17 cellular contexts compared by ENCODE assay signal in genomic region chr7:98209166-98209920, GRCh38. TPM values are rescaled to one million over a fixed set of nuclear protein-coding genes. Genes with fewer than 3 reads are reported as not detected.
A peak's percentile ranks its signal among the peaks of the same experiment; 100 is the strongest.
DNase-seq lines count a peak whose midpoint lies in the region; ATAC-seq and TF ChIP-seq lines count a peak whose summit lies in the region.
"Had no signal": no experiment of that assay in that cellular context is flagged by ENCODE, and none has a peak within 500 bp of the region (broad histone marks: within the 10 kb centered on the region; RNA-seq: fewer than 3 reads in every experiment).

No MANE protein-coding gene starts in this region.

- no peak overlapping the region for H3K27ac ChIP-seq in HEK293 (ENCODE audit: extremely low read depth, low read depth, low read length)
- no peak overlapping the region for H3K27ac ChIP-seq in spleen
- H3K27ac ChIP-seq: brain microvascular endothelial cell, testis had no signal

- intact Hi-C loops in spleen (cut with DNase I; ENCODE audit: low total_unique reads) = no loop called here

- H3K4me1 ChIP-seq in HEK293 (ENCODE audit: control insufficient read depth, insufficient read depth, low read length) (no peaks in the 10 kb centered on the region), spleen (peaks cover 0 to 25% (median 12%) of the 10 kb centered on the region in 6 donors)
- H3K4me1 ChIP-seq: testis had no signal

- peaks cover 16% of the 10 kb centered on the region for H3K36me3 Mint-ChIP-seq in endothelial cell (ENCODE audit: low read depth, unreplicated experiment)

- no peaks in the 10 kb centered on the region for H3K9me3 Mint-ChIP-seq in endothelial cell (ENCODE audit: unreplicated experiment)

- TF ChIP-seq CTCF in HEK293 (tag by site-specific recombination; IDR thresholded peaks at IDR 0.05) (no peak), endothelial cell (IDR thresholded peaks at IDR 0.05; ENCODE audit: unreplicated experiment) (no peak), spleen (IDR thresholded peaks at IDR 0.05 in 8 of 11, conservative IDR thresholded peaks at IDR 0.05 in 3 of 11) (no peak)

- peak overlapping the region; percentile 56 for H3K4me3 Mint-ChIP-seq in endothelial cell (ENCODE audit: unreplicated experiment)

- TF ChIP-seq POLR2A in spleen (IDR thresholded peaks at IDR 0.05) = no peak

- peaks cover 0 to 39% (median 17%) of the 10 kb centered on the region in 7 donors for H3K27me3 ChIP-seq in spleen (replicated peaks in 1 of 7)
- H3K27me3 ChIP-seq: brain microvascular endothelial cell, MG63, testis had no signal

- H3K9me3 ChIP-seq in HEK293 (ENCODE audit: control insufficient read depth, insufficient read depth, low read depth, low read length) (no peaks in the 10 kb centered on the region), spleen (no peaks in the 10 kb centered on the region)
- H3K9me3 ChIP-seq: MG63, testis had no signal

- peak overlapping the region; percentile 48 for H3K27ac Mint-ChIP-seq in endothelial cell (ENCODE audit: unreplicated experiment)

- no peak overlapping the region for H3K4me3 ChIP-seq in HEK293 (ENCODE audit: low read depth, low read length)
- no peak overlapping the region for H3K4me3 ChIP-seq in spleen
- H3K4me3 ChIP-seq: MG63, testis had no signal

- peaks cover 3% of the 10 kb centered on the region for H3K4me1 Mint-ChIP-seq in endothelial cell (ENCODE audit: unreplicated experiment)

- peak; percentile 5 for DNase-seq in activated T-cell treated with anti-CD3 and anti-CD28 coated beads, Interleukin-2, amount 50 U/mL, for 1 hour
- no peak for DNase-seq in activated T-cell treated with anti-CD3 and anti-CD28 coated beads, Interleukin-2, amount 50 U/mL, for 48 hours
- DNase-seq in endothelial cell (ENCODE audit: low spot score) (no peak), spleen (peak; percentile 34), COR-L47 (lab: John Stamatoyannopoulos, UW) (no peak)
- DNase-seq: activated CD4-positive, alpha-beta T cell treated with anti-CD3 and anti-CD28 coated beads for 1 hour; brain microvascular endothelial cell; left cardiac atrium; MG63; NCI-H2029 treated with DMSO at 0.1 percent for 48 hours; NCI-H774; stimulated activated CD4-positive, alpha-beta T cell treated with anti-CD3 and anti-CD28 coated beads, Interleukin-15, amount 100 ng/mL, for 24 hours; SW 1271; testis had no signal

- peaks cover 13% of the 10 kb centered on the region for H3K27me3 Mint-ChIP-seq in endothelial cell (ENCODE audit: unreplicated experiment)

- POLR2A ChIA-PET in HEK293 (lab: Yijun Ruan, JAX) = no interaction called here

- CTCF ChIA-PET in HEK293 (lab: Yijun Ruan, JAX) = no interaction called here

- H3K36me3 ChIP-seq in HEK293 (ENCODE audit: control insufficient read depth in 2 of 2, insufficient read depth in 1 of 2, low read length in 2 of 2) (peaks cover 0 to 24% of the 10 kb centered on the region in 2 experiments; a peak in 2 of 3 replicates), spleen (peaks cover 0 to 51% (median 28%) of the 10 kb centered on the region in 6 donors)
- H3K36me3 ChIP-seq: MG63 had no signal

- ATAC-seq in HG03565 (IDR thresholded peaks at IDR 0.05; ENCODE audit: unreplicated experiment) (no peak), HG03442 (IDR thresholded peaks at IDR 0.05; ENCODE audit: unreplicated experiment) (no peak)
- ATAC-seq: left cardiac atrium had no signal

- WGBS in spleen, 5 donors = 93 to 97% (median 97%) methylated on average over 17 of the region's 17 CpGs

TF ChIP-seq in HEK293, 187 proteins besides CTCF, POLR2A, EP300 and RAD21:
- 0 out of 2 replicates have a peak, but pooled peaks have one; percentile 28 for TF ChIP-seq ZNF121 (tag by site-specific recombination; IDR thresholded peaks at IDR 0.05)
- TF ChIP-seq ZNF214 (tag by site-specific recombination; IDR thresholded peaks at IDR 0.05; ENCODE audit: borderline replicate concordance) = no peak

RNA-seq across cellular contexts. Expression of gene BHLHA15, which starts 1.9 kb away (rescaled TPM):
- total RNA-seq in endothelial cell (ENCODE audit: unreplicated experiment) = 1.2 TPM
- total RNA-seq in spleen = 10 to 100 TPM in 3 of 7 donors, 1 to 10 TPM in 4; 3.1 to 40.7 (median 9.3) TPM
- polyA plus RNA-seq in spleen = under 1 TPM in 2 of 3 donors, not detected in 1; 0.11 to 0.61 TPM

RNA-seq across cellular contexts. Expression of gene TECPR1, which starts 42.7 kb away (rescaled TPM):
- total RNA-seq in endothelial cell (ENCODE audit: unreplicated experiment) (129 TPM), spleen (10 to 100 TPM; 19.0 to 86.4 (median 46.1) TPM)
- polyA plus RNA-seq in spleen = 10 to 100 TPM in 2 of 3 donors, 1 to 10 TPM in 1; 8.4 to 26.1 (median 14.3) TPM

Comparison
In these comparisons a context has a peak if more than half of its experiments do, and no peak if none do; other contexts are left out.
1. DNase-seq: peak in activated T-cell treated with anti-CD3 and anti-CD28 coated beads, Interleukin-2, amount 50 U/mL, for 1 hour (single experiment) and spleen (single experiment); none in activated T-cell treated with anti-CD3 and anti-CD28 coated beads, Interleukin-2, amount 50 U/mL, for 48 hours (0 of 2), endothelial cell (single experiment) and COR-L47 (single experiment).